17 cellular contexts compared by ENCODE assay signal in the genomic region with DNA sequence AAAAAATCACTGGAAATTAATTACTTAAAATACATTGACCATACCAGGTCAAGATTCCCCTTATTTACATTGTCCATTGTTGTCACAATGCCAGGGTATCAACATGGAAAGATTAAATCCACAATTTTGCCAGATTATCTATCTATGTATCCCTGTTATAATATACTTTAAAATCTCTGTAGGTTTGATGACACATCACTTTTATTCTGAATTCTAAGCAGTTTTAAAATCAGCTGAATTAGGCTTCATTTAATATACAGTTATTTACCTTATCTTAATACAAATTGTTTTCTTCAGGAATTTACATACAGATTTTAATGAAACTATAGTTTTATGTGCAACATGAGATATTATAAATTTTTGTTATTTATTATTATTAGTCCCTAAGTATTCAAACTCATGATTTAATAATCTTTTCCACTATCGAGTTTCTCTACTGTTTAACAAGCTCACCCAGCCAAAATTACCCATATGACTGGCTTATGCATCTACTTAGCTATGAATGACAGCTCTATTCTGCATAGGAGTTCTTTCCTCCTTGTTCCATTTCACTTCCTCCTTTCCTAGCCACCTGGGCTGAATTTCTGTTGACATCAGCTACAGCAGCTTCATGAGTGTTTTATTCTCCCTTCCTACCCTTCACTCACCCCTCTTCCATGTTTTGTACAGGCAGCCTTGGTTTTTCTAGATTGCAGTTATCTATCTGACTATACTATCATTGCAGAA.
A peak's percentile ranks its signal among the peaks of the same experiment; 100 is the strongest.
DNase-seq lines count a peak whose midpoint lies in the region; ATAC-seq and TF ChIP-seq lines count a peak whose summit lies in the region.
"Had no signal": no experiment of that assay in that cellular context is flagged by ENCODE, and none has a peak within 500 bp of the region (broad histone marks: within the 10 kb centered on the region; RNA-seq: fewer than 3 reads in every experiment).

No MANE protein-coding gene starts in this region.

- no peaks in the 10 kb centered on the region for H3K36me3 Mint-ChIP-seq in brain
- H3K36me3 Mint-ChIP-seq: CD8-positive, alpha-beta T cell had no signal

- H3K79me2 ChIP-seq in osteoblast (ENCODE audit: insufficient read depth, low read length) = no peaks in the 10 kb centered on the region

- H3K27ac ChIP-seq in tibial artery (no peak overlapping the region), osteoblast (ENCODE audit: low read depth, low read length) (no peak overlapping the region)
- H3K27ac ChIP-seq: HL-60, sigmoid colon had no signal

- H3K4me2 ChIP-seq in osteoblast (ENCODE audit: insufficient read depth, low read length) = no peak overlapping the region

- intact Hi-C loops in tibial artery (cut with DNase I; ENCODE audit: low total_unique reads) = no loop called here

- H2AFZ ChIP-seq in osteoblast (ENCODE audit: low read length) = no peak overlapping the region

- no peak overlapping the region for H3K4me3 ChIP-seq in tibial artery
- H3K4me3 ChIP-seq in osteoblast (ENCODE audit: insufficient read depth, low read length) = no peak overlapping the region
- H3K4me3 ChIP-seq: sigmoid colon had no signal

- H4K20me1 ChIP-seq in osteoblast (ENCODE audit: insufficient read depth, low read length) = no peaks in the 10 kb centered on the region

- H3K27ac Mint-ChIP-seq in brain = peak overlapping the region in 3 of 5 experiments; percentile 13 to 38 (median 29)
- H3K27ac Mint-ChIP-seq: activated CD8-positive, alpha-beta T cell treated with anti-CD3 and anti-CD28 coated beads, Interleukin-2, amount 10 ng/mL, durations not matched to agents 7 days and 5 days; CD8-positive, alpha-beta T cell; nephron had no signal

- H3K9me3 Mint-ChIP-seq in brain = no peaks in the 10 kb centered on the region
- H3K9me3 Mint-ChIP-seq: CD8-positive, alpha-beta T cell; central memory CD8-positive, alpha-beta T cell; nephron had no signal

- H3K27me3 ChIP-seq in tibial artery = no peaks in the 10 kb centered on the region
- H3K27me3 ChIP-seq in osteoblast (ENCODE audit: insufficient read depth, low read length) = no peaks in the 10 kb centered on the region
- H3K27me3 ChIP-seq: sigmoid colon had no signal

- DNase-seq in activated naive CD4-positive, alpha-beta T cell (lab: John Stamatoyannopoulos, UW) = no peak
- DNase-seq in tibial artery = no peak
- no peak for DNase-seq in osteoblast (ENCODE audit: insufficient read length, low spot score, missing footprints)
- DNase-seq: activated CD8-positive, alpha-beta T cell treated with anti-CD3 and anti-CD28 coated beads, Interleukin-2, amount 10 ng/mL, durations not matched to agents 7 days and 5 days; activated naive CD4-positive, alpha-beta T cell treated with anti-CD3 and anti-CD28 coated beads, Interleukin-2, amount 50 U/mL, for 16 hours; CD8-positive, alpha-beta T cell; glutamatergic neuron; NCI-H2171; sigmoid colon; T1000 had no signal

- ATAC-seq in GM19023 (IDR thresholded peaks at IDR 0.05; ENCODE audit: unreplicated experiment) (peak; percentile 65), GM21576 (IDR thresholded peaks at IDR 0.05; ENCODE audit: unreplicated experiment) (peak; percentile 72), HG03139 (IDR thresholded peaks at IDR 0.05; ENCODE audit: unreplicated experiment) (peak; percentile 57)
- ATAC-seq: activated CD8-positive, alpha-beta T cell treated with anti-CD3 and anti-CD28 coated beads, Interleukin-2, amount 10 ng/mL, durations not matched to agents 7 days and 5 days; CD8-positive, alpha-beta T cell had no signal

- H3K27me3 Mint-ChIP-seq in brain = no peaks in the 10 kb centered on the region
- H3K27me3 Mint-ChIP-seq: central memory CD8-positive, alpha-beta T cell had no signal

- H3K4me1 Mint-ChIP-seq in brain = peaks cover 11% of the 10 kb centered on the region
- H3K4me1 Mint-ChIP-seq: central memory CD8-positive, alpha-beta T cell; nephron had no signal

- TF ChIP-seq CTCF in brain (conservative IDR thresholded peaks at IDR 0.05) = no peak
- TF ChIP-seq CTCF in tibial artery (IDR thresholded peaks at IDR 0.05) = no peak
- TF ChIP-seq CTCF in osteoblast (IDR thresholded peaks at IDR 0.05; ENCODE audit: extremely low read depth, low read depth, low read length) = no peak

- H3K4me3 Mint-ChIP-seq in brain = peak overlapping the region in 1 of 5 experiments; percentile 20
- H3K4me3 Mint-ChIP-seq: activated CD8-positive, alpha-beta T cell treated with anti-CD3 and anti-CD28 coated beads, Interleukin-2, amount 10 ng/mL, durations not matched to agents 7 days and 5 days; CD8-positive, alpha-beta T cell; central memory CD8-positive, alpha-beta T cell; nephron had no signal

- H3K9me3 ChIP-seq in tibial artery = no peaks in the 10 kb centered on the region
- no peaks in the 10 kb centered on the region for H3K9me3 ChIP-seq in osteoblast (ENCODE audit: low read depth, low read length)
- H3K9me3 ChIP-seq: sigmoid colon had no signal

- H3K4me1 ChIP-seq in tibial artery (no peaks in the 10 kb centered on the region), osteoblast (ENCODE audit: insufficient read depth, low read length) (no peaks in the 10 kb centered on the region)
- H3K4me1 ChIP-seq: sigmoid colon had no signal

- no peaks in the 10 kb centered on the region for H3K36me3 ChIP-seq in tibial artery
- H3K36me3 ChIP-seq in osteoblast (ENCODE audit: insufficient read depth, low read length) = no peaks in the 10 kb centered on the region
- H3K36me3 ChIP-seq: sigmoid colon had no signal
